Comparison of ENCODE assay signal across 1 cellular context in the genomic region with DNA sequence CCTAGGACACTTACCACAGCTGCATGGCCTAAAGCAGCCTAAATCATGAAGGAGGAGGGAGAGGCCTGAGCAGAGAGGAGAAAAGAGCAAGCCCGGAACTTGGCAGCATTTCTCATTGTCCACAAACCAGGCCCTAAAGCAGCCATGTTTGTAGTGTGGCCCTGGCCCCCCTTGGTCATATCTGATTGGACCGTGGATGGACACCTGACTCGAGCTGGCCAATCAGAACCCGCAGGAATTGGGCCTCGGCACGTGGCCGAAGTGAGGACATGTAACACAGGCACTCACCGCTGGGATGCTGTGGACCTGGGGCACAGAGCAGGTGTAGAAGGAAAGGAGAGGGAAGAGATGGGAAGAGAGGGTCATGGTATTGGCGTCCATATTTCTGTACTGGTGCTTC.
TF ChIP-seq lines count a peak whose summit lies in the region.

No MANE protein-coding gene starts in this region.

TF ChIP-seq in H1, 55 proteins besides CTCF, POLR2A, EP300 and RAD21:
- TF ChIP-seq, protein P1, sequence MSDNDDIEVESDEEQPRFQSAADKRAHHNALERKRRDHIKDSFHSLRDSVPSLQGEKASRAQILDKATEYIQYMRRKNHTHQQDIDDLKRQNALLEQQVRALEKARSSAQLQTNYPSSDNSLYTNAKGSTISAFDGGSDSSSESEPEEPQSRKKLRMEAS (IDR thresholded peaks at IDR 0.05) = peak; percentile 29; the same call in 1 of the 2 replicates
- TF ChIP-seq EZH2 (IDR thresholded peaks at IDR 0.05; ENCODE audit: low read depth, low read length, severe bottlenecking) = no peak
- no peak for TF ChIP-seq ATF2 (IDR thresholded peaks at IDR 0.05; ENCODE audit: low read length)
- TF ChIP-seq YY1 (IDR thresholded peaks at IDR 0.05; ENCODE audit: low read depth, low read length) = 0 out of 2 replicates have a peak, but pooled peaks have one; percentile 28
- no peak for TF ChIP-seq POU5F1 (IDR thresholded peaks at IDR 0.05; ENCODE audit: low read depth, low read length)
- TF ChIP-seq CHD7 (IDR thresholded peaks at IDR 0.05; ENCODE audit: insufficient replicate concordance, low read length) = no peak
- peak; percentile 68 for TF ChIP-seq USF2 (IDR thresholded peaks at IDR 0.05; ENCODE audit: low read length)
- no peak for TF ChIP-seq FOSL1 (IDR thresholded peaks at IDR 0.05; ENCODE audit: insufficient read depth, low read depth, low read length)
- 0 out of 2 replicates have a peak, but pooled peaks have one; percentile 22 for TF ChIP-seq ATF3 (IDR thresholded peaks at IDR 0.05; ENCODE audit: insufficient read depth, low read depth, low read length)
- no peak for TF ChIP-seq BRCA1 (IDR thresholded peaks at IDR 0.05; ENCODE audit: low read depth, low read length)
TF ChIP-seq in H1: peak in this region for 4.
